Comparison of ENCODE assay signal across 8 cellular contexts in genomic region chr1:150579955-150580642, GRCh38. TPM values are rescaled to one million over a fixed set of nuclear protein-coding genes. Genes with fewer than 3 reads are reported as not detected.
A peak's percentile ranks its signal among the peaks of the same experiment; 100 is the strongest.
DNase-seq lines count a peak whose midpoint lies in the region; ATAC-seq and TF ChIP-seq lines count a peak whose summit lies in the region.

No MANE protein-coding gene starts in this region.

- no peaks in the 10 kb centered on the region for H3K27me3 ChIP-seq in Panc1 (ENCODE audit: control insufficient read depth, insufficient read depth, low read length)
- H3K27me3 ChIP-seq in esophagus squamous epithelium: no peaks in the 10 kb centered on the region
- H3K27me3 ChIP-seq in prostate gland (replicated peaks; ENCODE audit: insufficient read depth): no peaks in the 10 kb centered on the region

- CTCF ChIA-PET in Panc1 (lab: Charles Lee): interaction anchor here (1.0 to 1.5 kb wide), 3 partner anchors 13 to 41 kb away, joined by 3 to 10 read pairs (median 4); no protein-coding TSS in a partner anchor

- DNase-seq in Panc1 (ENCODE audit: low read depth, low spot score): no peak
- no peak for DNase-seq in esophagus squamous epithelium (lab: John Stamatoyannopoulos, UW)
- DNase-seq in prostate gland (ENCODE audit: low spot score): no peak
- no peak for DNase-seq in erythroblast (lab: John Stamatoyannopoulos, UW)
- no peak for DNase-seq in NCI-H69 (lab: John Stamatoyannopoulos, UW)
- no peak for DNase-seq in DMS79 (lab: John Stamatoyannopoulos, UW)

- H3K4me1 ChIP-seq in Panc1 (ENCODE audit: control insufficient read depth, insufficient read depth, low read length): peaks cover 10% of the 10 kb centered on the region
- peaks cover 11 to 34% (median 13%) of the 10 kb centered on the region in 3 donors for H3K4me1 ChIP-seq in esophagus squamous epithelium
- no peaks in the 10 kb centered on the region for H3K4me1 ChIP-seq in prostate gland (replicated peaks)

- H3K9me3 ChIP-seq in Panc1 (ENCODE audit: control insufficient read depth, insufficient read depth, low read depth, low read length): no peaks in the 10 kb centered on the region
- H3K9me3 ChIP-seq in esophagus squamous epithelium: no peaks in the 10 kb centered on the region
- no peaks in the 10 kb centered on the region for H3K9me3 ChIP-seq in prostate gland

- TF ChIP-seq POLR2A in esophagus squamous epithelium (IDR thresholded peaks at IDR 0.05): no peak
- TF ChIP-seq POLR2A in prostate gland (IDR thresholded peaks at IDR 0.05): no peak
- no peak for TF ChIP-seq POLR2A in erythroblast (IDR thresholded peaks at IDR 0.05; ENCODE audit: low read length)

- H3K36me3 ChIP-seq in Panc1 (ENCODE audit: control insufficient read depth, insufficient read depth, low read length) (peaks cover 37% of the 10 kb centered on the region), esophagus squamous epithelium (peaks cover 0 to 35% (median 19%) of the 10 kb centered on the region in 3 donors), prostate gland (no peaks in the 10 kb centered on the region)

- H3K4me3 ChIP-seq in Panc1 (ENCODE audit: low read depth in 2 of 2, low read length in 2 of 2): peak overlapping the region; percentile 72 to 100
- peak overlapping the region; percentile 92 to 99 (median 96) for H3K4me3 ChIP-seq in esophagus squamous epithelium
- peak overlapping the region; percentile 88 to 93 for H3K4me3 ChIP-seq in prostate gland

- POLR2A ChIA-PET in Panc1 (lab: Charles Lee): interaction anchor here (0.5 to 1.6 kb wide), 17 partner anchors 10 to 1038 kb away, joined by 3 to 10 read pairs (median 5); partner anchors contain the start of gene ENSA

- TF ChIP-seq CTCF in Panc1 (IDR thresholded peaks at IDR 0.05) (no peak), esophagus squamous epithelium (IDR thresholded peaks at IDR 0.05) (no peak), prostate gland (IDR thresholded peaks at IDR 0.05) (no peak)

- TSS peak; percentile 98 for BruUV-seq in Panc1 (replicated peaks; lab: Mats Ljungman, UMichigan)

- WGBS in esophagus squamous epithelium, 2 donors: 64 to 71% methylated on average over 11 to 13 of the region's 15 CpGs
- WGBS in prostate gland: 70% methylated on average over 15 of the region's 15 CpGs

- ATAC-seq in GM18873 (IDR thresholded peaks at IDR 0.05; ENCODE audit: low FRiP score, unreplicated experiment) (peak; percentile 2), Panc1 (no peak; the same call in 1 of the 2 replicates), GM18502 (IDR thresholded peaks at IDR 0.05; ENCODE audit: poor library complexity, unreplicated experiment) (no peak)

- in situ Hi-C loops in Panc1 (cut with HindIII; ENCODE audit: low pct_unique_long_range_greater_than_20kb, low sequenced_read_pairs): no loop called here

- H3K27ac ChIP-seq in Panc1 (ENCODE audit: low read length): peak overlapping the region; percentile 98
- peak overlapping the region; percentile 98 to 100 (median 99) for H3K27ac ChIP-seq in esophagus squamous epithelium
- peak overlapping the region; percentile 98 to 100 for H3K27ac ChIP-seq in prostate gland

- intact Hi-C loops in Panc1 (cut with micrococcal nuclease; ENCODE audit: unreplicated experiment) (loop anchor here (5.0 kb wide), 1 partner anchor 32 kb away; no protein-coding TSS in a partner anchor), esophagus squamous epithelium (cut with DNase I) (no loop called here), prostate gland (cut with DNase I) (loop anchor here (2.0 to 5.0 kb wide), 2 partner anchors 17 to 47 kb away; partner anchors contain the start of gene ENSA)

RNA-seq across cellular contexts. Expression of gene MCL1, which starts 0.7 kb away (rescaled TPM):
- total RNA-seq in Panc1 (2021; ENCODE audit: unreplicated experiment) (126 TPM), esophagus squamous epithelium (100 to 1,000 TPM; 167 to 256 (median 216) TPM), prostate gland (100 to 1,000 TPM; 161 to 168 TPM)
- 76.7 TPM for polyA plus RNA-seq in Panc1 (2012; ENCODE audit: insufficient read length)

RNA-seq across cellular contexts. Expression of gene ADAMTSL4, which starts 30.9 kb away (rescaled TPM):
- total RNA-seq in Panc1 (2021; ENCODE audit: unreplicated experiment) (9.5 TPM), esophagus squamous epithelium (10 to 100 TPM; 30.6 to 76.8 (median 43.3) TPM), prostate gland (1 to 10 TPM; 3.7 to 9.7 TPM)
- 10.4 TPM for polyA plus RNA-seq in Panc1 (2012; ENCODE audit: insufficient read length)

RNA-seq across cellular contexts. Expression of gene ENSA, which starts 49.3 kb away (rescaled TPM):
- total RNA-seq in Panc1 (2021; ENCODE audit: unreplicated experiment) (207 TPM), esophagus squamous epithelium (100 to 1,000 TPM; 179 to 377 (median 344) TPM), prostate gland (100 to 1,000 TPM; 133 to 201 TPM)
- polyA plus RNA-seq in Panc1 (2012; ENCODE audit: insufficient read length): 208 TPM
